In genomic region chr6:110949679-110950285, GRCh38 we compare ENCODE assay signal across 8 cellular contexts. TPM values are rescaled to one million over a fixed set of nuclear protein-coding genes. Genes with fewer than 3 reads are reported as not detected.
A peak's percentile ranks its signal among the peaks of the same experiment; 100 is the strongest.
DNase-seq lines count a peak whose midpoint lies in the region; TF ChIP-seq lines count a peak whose summit lies in the region.

No MANE protein-coding gene starts in this region.

- TF ChIP-seq POLR2A in testis (IDR thresholded peaks at IDR 0.05), result no peak

- intact Hi-C loops in left ventricle myocardium inferior (cut with micrococcal nuclease) (loop anchor here (5.0 to 10.0 kb wide), 2 partner anchors 262 to 415 kb away; no protein-coding TSS in a partner anchor), cardiac septum (cut with DNase I) (loop anchor here (2.0 kb wide), 2 partner anchors 267 to 421 kb away; no protein-coding TSS in a partner anchor), testis (cut with DNase I; ENCODE audit: low total_unique reads) (loop anchor here (5.0 to 10.0 kb wide), 2 partner anchors 262 to 425 kb away; no protein-coding TSS in a partner anchor)

- H3K27me3 ChIP-seq in left ventricle myocardium inferior (ENCODE audit: low read depth), result no peaks in the 10 kb centered on the region
- H3K27me3 ChIP-seq in testis, result no peaks in the 10 kb centered on the region
- no peaks in the 10 kb centered on the region for H3K27me3 ChIP-seq in H7 (ENCODE audit: control insufficient read depth, insufficient read depth, low read length)

- H3K36me3 ChIP-seq in left ventricle myocardium inferior, result no peaks in the 10 kb centered on the region
- H3K36me3 ChIP-seq in testis (ENCODE audit: low read depth, missing control alignments), result no peaks in the 10 kb centered on the region
- H3K36me3 ChIP-seq in H7 (replicated peaks; ENCODE audit: control insufficient read depth, insufficient read depth, low read length), result no peaks in the 10 kb centered on the region

- H3K9me3 ChIP-seq in left ventricle myocardium inferior (replicated peaks) (no peaks in the 10 kb centered on the region), testis (no peaks in the 10 kb centered on the region)

- DNase-seq in left ventricle myocardium inferior, result no peak
- no peak for DNase-seq in cardiac septum (ENCODE audit: low spot score)
- DNase-seq in RPMI8226, result peak; percentile 20
- peak; percentile 34 for DNase-seq in foreskin melanocyte
- no peak for DNase-seq in testis
- DNase-seq in NCI-H187 treated with DMSO at 0.1 percent for 48 hours (lab: John Stamatoyannopoulos, UW), result no peak
- no peak for DNase-seq in OCI-M2 (lab: John Stamatoyannopoulos, UW; ENCODE audit: unreplicated experiment)
- DNase-seq in H7, result no peak

- TF ChIP-seq CTCF in left ventricle myocardium inferior (IDR thresholded peaks at IDR 0.05; ENCODE audit: borderline replicate concordance) (peak; percentile 62), testis (IDR thresholded peaks at IDR 0.05) (peak; percentile 5 to 63 (median 31))

- 42 to 45% methylated on average over 8 of the region's 8 CpGs for WGBS in testis, 2 donors

- no peaks in the 10 kb centered on the region for H3K4me1 ChIP-seq in left ventricle myocardium inferior
- no peaks in the 10 kb centered on the region for H3K4me1 ChIP-seq in testis

- H3K27ac ChIP-seq in left ventricle myocardium inferior (replicated peaks) (no peak overlapping the region), testis (no peak overlapping the region)

- H3K4me3 ChIP-seq in left ventricle myocardium inferior (no peak overlapping the region), testis (no peak overlapping the region), H7 (ENCODE audit: insufficient read depth, low read depth, low read length) (no peak overlapping the region)

RNA-seq across cellular contexts. Expression of gene GTF3C6, which starts 8.7 kb away (rescaled TPM):
- total RNA-seq in left ventricle myocardium inferior (102 TPM), cardiac septum (96.6 TPM), testis (10 to 100 TPM; 76.4 to 84.0 TPM)
- polyA plus RNA-seq in testis (ENCODE audit: insufficient read depth, low read depth, low replicate concordance), result 103 TPM
- total RNA-seq in H7 (2014; rRNA removed; shearing (Covaris generic)), result 37.1 and 46.0 TPM in 2 replicates

RNA-seq across cellular contexts. Expression of gene RPF2, which starts 32.1 kb away (rescaled TPM):
- total RNA-seq in left ventricle myocardium inferior (23.9 TPM), cardiac septum (19.9 TPM), testis (10 to 100 TPM; 16.4 to 17.3 TPM)
- 23.3 TPM for polyA plus RNA-seq in testis (ENCODE audit: insufficient read depth, low read depth, low replicate concordance)
- total RNA-seq in H7 (2014; rRNA removed; shearing (Covaris generic)), result 35.5 and 46.2 TPM in 2 replicates

Comparison
In these comparisons a context has a peak if more than half of its experiments do, and no peak if none do; other contexts are left out.
1. DNase-seq: peak in RPMI8226 (single experiment) and foreskin melanocyte (single experiment); none in left ventricle myocardium inferior (single experiment), cardiac septum (single experiment), testis (single experiment), NCI-H187 treated with DMSO at 0.1 percent for 48 hours (single experiment), OCI-M2 (single experiment) and H7 (single experiment).